In the genomic region with DNA sequence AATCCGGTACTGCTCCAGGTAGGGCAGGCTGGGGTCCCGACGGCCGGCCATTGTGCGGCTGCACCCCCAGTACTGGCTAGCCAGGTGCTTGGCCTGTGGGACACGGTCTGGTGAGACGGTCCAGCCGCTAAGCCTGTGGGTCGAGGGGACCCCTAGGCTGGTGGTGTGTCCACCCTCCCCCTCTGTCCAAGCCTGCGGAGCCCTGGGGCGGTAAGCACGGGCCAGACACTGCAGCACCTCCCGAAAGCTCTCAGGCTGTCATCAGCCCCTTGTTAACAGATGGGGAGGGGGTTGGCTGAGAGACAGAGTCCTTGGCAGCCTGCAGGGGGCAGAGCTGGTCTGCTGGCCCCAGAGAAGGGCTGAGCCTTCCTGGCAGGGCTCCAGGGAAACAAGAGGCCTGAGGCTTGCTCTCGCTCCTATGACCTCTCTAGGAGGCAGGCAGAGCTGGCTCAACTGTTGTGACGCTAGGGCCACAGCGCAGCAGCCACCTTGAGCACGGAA, we compare ENCODE assay signal across 8 cellular contexts. TPM values are rescaled to one million over a fixed set of nuclear protein-coding genes. Genes with fewer than 3 reads are reported as not detected.
DNase-seq lines count a peak whose midpoint lies in the region; ATAC-seq and TF ChIP-seq lines count a peak whose summit lies in the region.

No MANE protein-coding gene starts in this region.

- no peaks in the 10 kb centered on the region for H3K27me3 ChIP-seq in mammary epithelial cell (ENCODE audit: insufficient read depth, low read length)
- H3K27me3 ChIP-seq in aorta (ENCODE audit: control insufficient read depth in 1 of 2, insufficient read depth in 2 of 2, low read length in 1 of 2): no peaks in the 10 kb centered on the region

- H3K4me1 Mint-ChIP-seq in MCF 10A (ENCODE audit: insufficient read depth, unreplicated experiment): peaks cover under 1% of the 10 kb centered on the region

- no peak overlapping the region for H3K4me2 ChIP-seq in mammary epithelial cell (ENCODE audit: insufficient read depth, low read depth, low read length)

- no peak overlapping the region for H3K9ac ChIP-seq in mammary epithelial cell (ENCODE audit: insufficient read depth, low read length)

- H3K27ac ChIP-seq in mammary epithelial cell (ENCODE audit: insufficient read depth, low read depth, low read length) (no peak overlapping the region), VCaP (peak overlapping the region; percentile 36), aorta (ENCODE audit: low read depth in 1 of 2, low read length in 2 of 2) (no peak overlapping the region)

- H3K27me3 Mint-ChIP-seq in MCF 10A (ENCODE audit: insufficient read depth, unreplicated experiment): no peaks in the 10 kb centered on the region

- BruUV-seq in MCF 10A (replicated peaks; lab: Mats Ljungman, UMichigan) (no TSS peak), mammary epithelial cell (replicated peaks; lab: Mats Ljungman, UMichigan) (no TSS peak)

- 90% methylated on average over 17 of the region's 17 CpGs for WGBS in mammary epithelial cell (ENCODE audit: low coverage, missing lambda C conversion rate)
- 77 to 82% methylated on average over 16 to 17 of the region's 17 CpGs for WGBS in aorta, 2 donors

- no peak overlapping the region for H3K4me3 Mint-ChIP-seq in MCF 10A (ENCODE audit: unreplicated experiment)

- CTCF ChIA-PET in MCF 10A (lab: Yijun Ruan, JAX) (no interaction called here), mammary epithelial cell (lab: Charles Lee; ENCODE audit: low non-redundant PET) (no interaction called here)

- ATAC-seq in aorta (ENCODE audit: low FRiP score): no peak
- no peak for ATAC-seq in GM21390 (IDR thresholded peaks at IDR 0.05; ENCODE audit: unreplicated experiment)
- ATAC-seq in GM19467 (IDR thresholded peaks at IDR 0.05; ENCODE audit: unreplicated experiment): no peak

- H3K36me3 Mint-ChIP-seq in MCF 10A (ENCODE audit: insufficient read depth, unreplicated experiment): peaks cover 80% of the 10 kb centered on the region

- intact Hi-C loops in MCF 10A (cut with micrococcal nuclease): no loop called here
- intact Hi-C loops in mammary epithelial cell (cut with micrococcal nuclease): no loop called here
- intact Hi-C loops in aorta (cut with DNase I): no loop called here

- POLR2A ChIA-PET in MCF 10A (lab: Yijun Ruan, JAX): interaction anchor here (1.0 to 3.2 kb wide), 5 partner anchors 9 to 1321 kb away, joined by 3 to 18 read pairs (median 4); a partner anchor contains a TSS

- TF ChIP-seq CTCF in MCF 10A (IDR thresholded peaks at IDR 0.05; ENCODE audit: unreplicated experiment) (peak; percentile 39), mammary epithelial cell (conservative IDR thresholded peaks at IDR 0.05 in 1 of 2, IDR thresholded peaks at IDR 0.05 in 1 of 2; ENCODE audit: extremely low read depth in 1 of 2, insufficient read depth in 1 of 2, low read depth in 1 of 2, low read length in 2 of 2) (no peak), VCaP (conservative IDR thresholded peaks at IDR 0.05) (peak; percentile 92)

- H3K27ac Mint-ChIP-seq in MCF 10A (ENCODE audit: low read depth, unreplicated experiment): no peak overlapping the region

- H2AFZ ChIP-seq in mammary epithelial cell (ENCODE audit: low read depth, low read length): no peak overlapping the region

- in situ Hi-C loops in mammary epithelial cell (cut with MboI; ENCODE audit: low sequenced_read_pairs in 2 of 2): no loop called here

- H3K9me3 Mint-ChIP-seq in MCF 10A (ENCODE audit: unreplicated experiment): no peaks in the 10 kb centered on the region

- no peak overlapping the region for H3K4me3 ChIP-seq in mammary epithelial cell (replicated peaks in 1 of 3; ENCODE audit: insufficient read depth in 1 of 3, low read depth in 2 of 3, low read length in 3 of 3)
- H3K4me3 ChIP-seq in aorta (ENCODE audit: low read length in 2 of 2): no peak overlapping the region

- H3K79me2 ChIP-seq in mammary epithelial cell (ENCODE audit: insufficient read depth, low read length): no peaks in the 10 kb centered on the region

- H3K4me1 ChIP-seq in mammary epithelial cell (ENCODE audit: insufficient read depth, low read length) (peaks cover 7% of the 10 kb centered on the region), aorta (ENCODE audit: control insufficient read depth in 1 of 2, insufficient read depth in 2 of 2, low read length in 2 of 2) (no peaks in the 10 kb centered on the region)

- DNase-seq in MCF 10A (ENCODE audit: unreplicated experiment) (peak; percentile 65), mammary epithelial cell (no peak), hypothalamus (lab: John Stamatoyannopoulos, UW) (peak in 28 of 51 donors; percentile 5 to 67 (median 40)), aorta (peak; percentile 70 to 80)
- no peak for DNase-seq in stimulated activated CD4-positive, alpha-beta T cell treated with anti-CD3 and anti-CD28 coated beads, Interleukin-4, amount 100 ng/mL, for 24 hours

- H3K36me3 ChIP-seq in mammary epithelial cell (ENCODE audit: insufficient read depth, low read length) (peaks cover 4% of the 10 kb centered on the region), aorta (ENCODE audit: control insufficient read depth in 1 of 2, insufficient read depth in 2 of 2, low read length in 1 of 2) (peaks cover 0 to 3% of the 10 kb centered on the region in 2 donors)

- dilution Hi-C loops in mammary epithelial cell (cut with HindIII; ENCODE audit: low sequenced_read_pairs): no loop called here

- H3K9me3 ChIP-seq in mammary epithelial cell (replicated peaks; ENCODE audit: insufficient read depth, low read length): no peaks in the 10 kb centered on the region
- H3K9me3 ChIP-seq in aorta (ENCODE audit: control insufficient read depth, low read length): no peaks in the 10 kb centered on the region

- H4K20me1 ChIP-seq in mammary epithelial cell (ENCODE audit: insufficient read depth, low read length): no peaks in the 10 kb centered on the region

RNA-seq across cellular contexts. Expression of a gene that starts 11.8 kb away (rescaled TPM):
- 40.3 and 42.8 TPM in 2 replicates for total RNA-seq in MCF 10A (2022)
- 10 to 100 TPM in 1 of 2 donors, 1 to 10 TPM in 1; 9.5 to 20.4 TPM for total RNA-seq in mammary epithelial cell
- polyA plus RNA-seq in mammary epithelial cell: 11.6 TPM
- polyA minus RNA-seq in mammary epithelial cell: 7.5 TPM
- 10 to 100 TPM; 22.9 to 46.6 TPM for total RNA-seq in aorta
- 100 to 1,000 TPM in 1 of 2 donors, 10 to 100 TPM in 1; 24.2 to 103 TPM for polyA plus RNA-seq in aorta

RNA-seq across cellular contexts. Expression of a gene that starts 37.2 kb away (rescaled TPM):
- total RNA-seq in MCF 10A (2022) (162 and 166 TPM in 2 replicates), mammary epithelial cell (100 to 1,000 TPM in 1 of 2 donors, 10 to 100 TPM in 1; 71.0 to 112 TPM), aorta (100 to 1,000 TPM in 1 of 2 donors, 10 to 100 TPM in 1; 90.0 to 120 TPM)
- polyA plus RNA-seq in mammary epithelial cell (71.5 TPM), aorta (10 to 100 TPM; 32.1 to 60.2 TPM)
- 137 TPM for polyA minus RNA-seq in mammary epithelial cell

RNA-seq across cellular contexts. Expression of a gene that starts 49.7 kb away (rescaled TPM):
- total RNA-seq in MCF 10A (2022) (612 and 1,251 TPM in 2 replicates), mammary epithelial cell (100 to 1,000 TPM; 230 to 379 TPM), aorta (100 to 1,000 TPM; 333 to 404 TPM)
- polyA plus RNA-seq in mammary epithelial cell (84.0 TPM), aorta (100 to 1,000 TPM; 152 to 358 TPM)
- polyA minus RNA-seq in mammary epithelial cell: 66.6 TPM

Comparison
In these comparisons a context has a peak if more than half of its experiments do, and no peak if none do; other contexts are left out.
1. DNase-seq: peak in MCF 10A (single experiment), hypothalamus (28 of 51) and aorta (2 of 2); none in mammary epithelial cell (single experiment) and stimulated activated CD4-positive, alpha-beta T cell treated with anti-CD3 and anti-CD28 coated beads, Interleukin-4, amount 100 ng/mL, for 24 hours (single experiment).
2. CTCF ChIP-seq: peak in MCF 10A (single experiment) and VCaP (single experiment); none in mammary epithelial cell (0 of 2).